In the genomic region with DNA sequence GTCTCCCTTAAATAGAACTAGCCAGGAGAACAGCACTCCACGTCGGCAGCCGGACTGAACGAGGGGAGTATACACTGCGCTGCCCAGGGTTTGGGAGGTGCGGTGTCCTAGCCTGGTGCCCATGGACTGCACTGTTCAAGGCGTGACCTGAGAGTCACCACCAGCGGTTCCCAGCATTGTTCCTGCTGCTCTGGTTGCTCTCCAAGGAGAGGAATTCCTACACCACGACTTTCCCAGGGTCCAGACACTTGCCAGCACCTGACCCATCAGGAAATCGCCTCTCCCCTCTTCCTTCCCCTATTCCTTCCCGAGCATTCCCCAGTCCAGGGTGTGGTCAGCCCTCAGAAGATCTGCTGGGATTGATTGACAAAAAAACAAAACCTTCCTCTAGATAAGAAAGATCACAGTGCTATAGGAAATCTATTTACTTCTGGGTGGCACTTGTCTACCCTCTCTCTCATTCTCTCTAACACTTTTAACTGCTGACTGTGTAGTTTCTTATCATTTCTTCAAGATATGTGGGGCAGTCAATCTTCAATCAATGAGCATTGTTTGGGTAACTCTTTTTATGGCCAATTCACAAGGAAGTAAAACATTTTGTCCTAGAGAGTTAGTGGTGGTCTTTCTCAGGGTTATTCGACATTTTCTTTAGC, we compare ENCODE assay signal across 1 cellular context.
TF ChIP-seq lines count a peak whose summit lies in the region.

No MANE protein-coding gene starts in this region.

TF ChIP-seq in K562, 482 proteins besides CTCF, POLR2A, EP300 and RAD21:
- TF ChIP-seq ZNF316 (IDR thresholded peaks at IDR 0.05) (peak; percentile 63), CBFB (CRISPR knock-in tag; IDR thresholded peaks at IDR 0.05) (no peak)
